1 cellular context compared by ENCODE assay signal in the genomic region with DNA sequence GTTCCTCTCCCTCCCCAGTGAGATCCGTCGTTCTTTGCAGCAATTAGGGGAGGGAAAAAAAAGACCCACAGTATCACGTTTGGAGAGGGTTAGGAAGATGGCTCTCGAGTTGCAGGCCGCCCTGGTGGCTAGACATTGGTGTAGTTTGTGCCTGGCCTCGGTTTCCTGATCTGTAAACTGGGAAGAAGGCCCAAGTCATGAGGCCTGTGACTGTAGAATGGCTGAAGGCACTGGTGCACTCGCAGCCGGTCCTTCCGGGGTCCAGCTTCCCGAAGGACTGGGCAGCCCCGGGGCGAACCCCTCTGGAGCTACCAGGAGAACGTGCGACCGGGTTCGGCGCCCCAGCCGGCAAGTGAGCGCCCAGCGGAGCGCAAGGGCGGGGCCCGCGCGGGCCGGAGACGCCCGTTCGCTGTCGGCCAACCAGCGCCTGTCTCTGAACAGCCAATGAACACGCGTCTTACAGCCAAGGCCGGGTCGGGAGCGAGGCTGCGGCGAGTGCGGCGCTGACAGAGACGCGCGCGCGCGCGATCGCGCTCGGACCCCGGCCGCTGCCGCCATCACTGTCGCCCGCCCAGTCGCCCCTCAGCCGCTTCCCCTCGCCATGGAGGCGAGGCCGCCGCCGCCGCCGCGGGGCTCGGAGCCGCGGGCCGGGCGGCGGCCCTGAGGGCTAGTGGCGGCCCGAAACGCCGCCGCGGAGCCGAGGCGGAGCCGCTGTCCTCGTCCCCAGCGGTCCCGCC.
A peak's percentile ranks its signal among the peaks of the same experiment; 100 is the strongest.
TF ChIP-seq lines count a peak whose summit lies in the region.

A gene with protein sequence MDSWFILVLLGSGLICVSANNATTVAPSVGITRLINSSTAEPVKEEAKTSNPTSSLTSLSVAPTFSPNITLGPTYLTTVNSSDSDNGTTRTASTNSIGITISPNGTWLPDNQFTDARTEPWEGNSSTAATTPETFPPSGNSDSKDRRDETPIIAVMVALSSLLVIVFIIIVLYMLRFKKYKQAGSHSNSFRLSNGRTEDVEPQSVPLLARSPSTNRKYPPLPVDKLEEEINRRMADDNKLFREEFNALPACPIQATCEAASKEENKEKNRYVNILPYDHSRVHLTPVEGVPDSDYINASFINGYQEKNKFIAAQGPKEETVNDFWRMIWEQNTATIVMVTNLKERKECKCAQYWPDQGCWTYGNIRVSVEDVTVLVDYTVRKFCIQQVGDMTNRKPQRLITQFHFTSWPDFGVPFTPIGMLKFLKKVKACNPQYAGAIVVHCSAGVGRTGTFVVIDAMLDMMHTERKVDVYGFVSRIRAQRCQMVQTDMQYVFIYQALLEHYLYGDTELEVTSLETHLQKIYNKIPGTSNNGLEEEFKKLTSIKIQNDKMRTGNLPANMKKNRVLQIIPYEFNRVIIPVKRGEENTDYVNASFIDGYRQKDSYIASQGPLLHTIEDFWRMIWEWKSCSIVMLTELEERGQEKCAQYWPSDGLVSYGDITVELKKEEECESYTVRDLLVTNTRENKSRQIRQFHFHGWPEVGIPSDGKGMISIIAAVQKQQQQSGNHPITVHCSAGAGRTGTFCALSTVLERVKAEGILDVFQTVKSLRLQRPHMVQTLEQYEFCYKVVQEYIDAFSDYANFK (plus strand): TSS at position 472 of the 737 bp plus-strand sequence. CDS start 90,797 bp downstream, outside the sequence.

TF ChIP-seq in A549, 52 proteins besides CTCF, POLR2A, EP300 and RAD21 (continued from another document):
- TF ChIP-seq, protein P1, sequence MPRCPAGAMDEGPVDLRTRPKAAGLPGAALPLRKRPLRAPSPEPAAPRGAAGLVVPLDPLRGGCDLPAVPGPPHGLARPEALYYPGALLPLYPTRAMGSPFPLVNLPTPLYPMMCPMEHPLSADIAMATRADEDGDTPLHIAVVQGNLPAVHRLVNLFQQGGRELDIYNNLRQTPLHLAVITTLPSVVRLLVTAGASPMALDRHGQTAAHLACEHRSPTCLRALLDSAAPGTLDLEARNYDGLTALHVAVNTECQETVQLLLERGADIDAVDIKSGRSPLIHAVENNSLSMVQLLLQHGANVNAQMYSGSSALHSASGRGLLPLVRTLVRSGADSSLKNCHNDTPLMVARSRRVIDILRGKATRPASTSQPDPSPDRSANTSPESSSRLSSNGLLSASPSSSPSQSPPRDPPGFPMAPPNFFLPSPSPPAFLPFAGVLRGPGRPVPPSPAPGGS (IDR thresholded peaks at IDR 0.05) = peak; percentile 97; the same call in 2 of the 3 replicates
- TF ChIP-seq, protein P2, sequence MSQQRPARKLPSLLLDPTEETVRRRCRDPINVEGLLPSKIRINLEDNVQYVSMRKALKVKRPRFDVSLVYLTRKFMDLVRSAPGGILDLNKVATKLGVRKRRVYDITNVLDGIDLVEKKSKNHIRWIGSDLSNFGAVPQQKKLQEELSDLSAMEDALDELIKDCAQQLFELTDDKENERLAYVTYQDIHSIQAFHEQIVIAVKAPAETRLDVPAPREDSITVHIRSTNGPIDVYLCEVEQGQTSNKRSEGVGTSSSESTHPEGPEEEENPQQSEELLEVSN (IDR thresholded peaks at IDR 0.05; ENCODE audit: borderline replicate concordance, low read depth) = peak; percentile 51; the same call in 1 of the 2 replicates
- no peak for TF ChIP-seq FOSL2 (IDR thresholded peaks at IDR 0.05)
- no peak for TF ChIP-seq FOSL2 (CRISPR knock-in tag; IDR thresholded peaks at IDR 0.05)
- peak; percentile 48; the same call in 1 of the 2 replicates for TF ChIP-seq TP53 (CRISPR knock-in tag; IDR thresholded peaks at IDR 0.05)
- TF ChIP-seq, protein P3, sequence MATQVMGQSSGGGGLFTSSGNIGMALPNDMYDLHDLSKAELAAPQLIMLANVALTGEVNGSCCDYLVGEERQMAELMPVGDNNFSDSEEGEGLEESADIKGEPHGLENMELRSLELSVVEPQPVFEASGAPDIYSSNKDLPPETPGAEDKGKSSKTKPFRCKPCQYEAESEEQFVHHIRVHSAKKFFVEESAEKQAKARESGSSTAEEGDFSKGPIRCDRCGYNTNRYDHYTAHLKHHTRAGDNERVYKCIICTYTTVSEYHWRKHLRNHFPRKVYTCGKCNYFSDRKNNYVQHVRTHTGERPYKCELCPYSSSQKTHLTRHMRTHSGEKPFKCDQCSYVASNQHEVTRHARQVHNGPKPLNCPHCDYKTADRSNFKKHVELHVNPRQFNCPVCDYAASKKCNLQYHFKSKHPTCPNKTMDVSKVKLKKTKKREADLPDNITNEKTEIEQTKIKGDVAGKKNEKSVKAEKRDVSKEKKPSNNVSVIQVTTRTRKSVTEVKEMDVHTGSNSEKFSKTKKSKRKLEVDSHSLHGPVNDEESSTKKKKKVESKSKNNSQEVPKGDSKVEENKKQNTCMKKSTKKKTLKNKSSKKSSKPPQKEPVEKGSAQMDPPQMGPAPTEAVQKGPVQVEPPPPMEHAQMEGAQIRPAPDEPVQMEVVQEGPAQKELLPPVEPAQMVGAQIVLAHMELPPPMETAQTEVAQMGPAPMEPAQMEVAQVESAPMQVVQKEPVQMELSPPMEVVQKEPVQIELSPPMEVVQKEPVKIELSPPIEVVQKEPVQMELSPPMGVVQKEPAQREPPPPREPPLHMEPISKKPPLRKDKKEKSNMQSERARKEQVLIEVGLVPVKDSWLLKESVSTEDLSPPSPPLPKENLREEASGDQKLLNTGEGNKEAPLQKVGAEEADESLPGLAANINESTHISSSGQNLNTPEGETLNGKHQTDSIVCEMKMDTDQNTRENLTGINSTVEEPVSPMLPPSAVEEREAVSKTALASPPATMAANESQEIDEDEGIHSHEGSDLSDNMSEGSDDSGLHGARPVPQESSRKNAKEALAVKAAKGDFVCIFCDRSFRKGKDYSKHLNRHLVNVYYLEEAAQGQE (IDR thresholded peaks at IDR 0.05) = no peak
- peak; percentile 98 for TF ChIP-seq HDAC2 (IDR thresholded peaks at IDR 0.05)
- TF ChIP-seq RARB (CRISPR knock-in tag; IDR thresholded peaks at IDR 0.05) = 0 out of 2 replicates have a peak, but pooled peaks have one; percentile 38
- TF ChIP-seq ZC3H11A (IDR thresholded peaks at IDR 0.05) = no peak
- no peak for TF ChIP-seq FOXS1 (CRISPR knock-in tag; IDR thresholded peaks at IDR 0.05)
- no peak for TF ChIP-seq CBX2 (IDR thresholded peaks at IDR 0.05; ENCODE audit: borderline replicate concordance, low read depth)
- TF ChIP-seq, protein P4, sequence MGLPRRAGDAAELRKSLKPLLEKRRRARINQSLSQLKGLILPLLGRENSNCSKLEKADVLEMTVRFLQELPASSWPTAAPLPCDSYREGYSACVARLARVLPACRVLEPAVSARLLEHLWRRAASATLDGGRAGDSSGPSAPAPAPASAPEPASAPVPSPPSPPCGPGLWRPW (IDR thresholded peaks at IDR 0.05) = no peak
- TF ChIP-seq HEYL (CRISPR knock-in tag; IDR thresholded peaks at IDR 0.05) = no peak
- peak; percentile 76 for TF ChIP-seq RCOR1 (IDR thresholded peaks at IDR 0.05; ENCODE audit: low read depth, low read length)
- no peak for TF ChIP-seq EHMT2 (IDR thresholded peaks at IDR 0.05; ENCODE audit: low read depth)
- no peak for TF ChIP-seq MAFK (IDR thresholded peaks at IDR 0.05; ENCODE audit: partially characterized antibody)
- TF ChIP-seq CHD4 (IDR thresholded peaks at IDR 0.05; ENCODE audit: borderline replicate concordance) = peak; percentile 100
- no peak for TF ChIP-seq BHLHE40 (IDR thresholded peaks at IDR 0.05; ENCODE audit: low read depth, low read length)
TF ChIP-seq in A549: peak in this region for 14.
